Comparison of ENCODE assay signal across 10 cellular contexts in the genomic region with DNA sequence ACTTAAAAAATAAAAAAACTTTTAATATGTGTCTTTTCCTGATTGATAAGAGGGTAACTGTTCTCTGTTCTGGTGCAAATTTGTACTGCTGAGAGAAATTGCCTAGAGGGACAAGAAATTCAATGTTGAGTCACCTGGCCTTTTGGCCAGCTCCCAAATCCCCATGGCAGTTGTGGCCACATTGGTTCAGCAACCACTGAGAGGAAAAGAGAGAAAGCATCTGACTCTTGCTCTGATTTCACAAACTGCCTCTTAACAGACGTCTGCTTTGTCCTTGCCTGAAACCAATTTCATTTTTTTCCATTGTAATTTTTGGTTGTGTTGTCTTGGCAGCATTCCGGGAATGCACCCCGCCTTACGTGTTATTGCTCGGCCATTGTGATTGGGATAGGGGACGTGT. TPM values are rescaled to one million over a fixed set of nuclear protein-coding genes. Genes with fewer than 3 reads are reported as not detected.
DNase-seq lines count a peak whose midpoint lies in the region; ATAC-seq and TF ChIP-seq lines count a peak whose summit lies in the region.
"Had no signal": no experiment of that assay in that cellular context is flagged by ENCODE, and none has a peak within 500 bp of the region (broad histone marks: within the 10 kb centered on the region; RNA-seq: fewer than 3 reads in every experiment).

No MANE protein-coding gene starts in this region.

- DNase-seq in SHP77 (lab: John Stamatoyannopoulos, UW): peak; percentile 1 to 45
- no peak for DNase-seq in SHP77 treated with DMSO at 0.1 percent for 48 hours (lab: John Stamatoyannopoulos, UW)
- peak; percentile 9 for DNase-seq in RKO (ENCODE audit: low spot score)
- peak; percentile 89 for DNase-seq in epithelial cell of esophagus (ENCODE audit: low read depth)
- peak; percentile 72 for DNase-seq in superior temporal gyrus (ENCODE audit: extremely low spot score)
- DNase-seq in omental fat pad (ENCODE audit: low spot score): no peak
- DNase-seq in NCI-H524 (lab: John Stamatoyannopoulos, UW): no peak
- no peak for DNase-seq in HEK293T (ENCODE audit: extremely low spot score)
- DNase-seq: natural killer cell, T-helper 1 cell had no signal

- POLR2A ChIA-PET in HEK293T (lab: Yijun Ruan, JAX): no interaction called here

- ATAC-seq in omental fat pad (ENCODE audit: low FRiP score): no peak
- ATAC-seq: natural killer cell had no signal

- TF ChIP-seq CTCF in epithelial cell of esophagus (IDR thresholded peaks at IDR 0.05; ENCODE audit: insufficient read depth, low read depth, low read length, missing control alignments): no peak
- no peak for TF ChIP-seq CTCF in omental fat pad (IDR thresholded peaks at IDR 0.05)

- H3K4me3 ChIP-seq in epithelial cell of esophagus (ENCODE audit: low read length): no peak overlapping the region

- CTCF ChIA-PET in HEK293T (lab: Yijun Ruan, JAX): no interaction called here

TF ChIP-seq in HEK293T, 16 proteins besides CTCF, POLR2A, EP300 and RAD21:
- no peak for TF ChIP-seq PKNOX1 (IDR thresholded peaks at IDR 0.05)
- TF ChIP-seq FOXK2 (IDR thresholded peaks at IDR 0.05): no peak
- TF ChIP-seq HDGF (IDR thresholded peaks at IDR 0.05; ENCODE audit: borderline replicate concordance): no peak
- TF ChIP-seq SUZ12 (IDR thresholded peaks at IDR 0.05): no peak
- TF ChIP-seq ELF4 (IDR thresholded peaks at IDR 0.05): no peak
- no peak for TF ChIP-seq FOXA1 (IDR thresholded peaks at IDR 0.05)
- no peak for TF ChIP-seq LEF1 (IDR thresholded peaks at IDR 0.05; ENCODE audit: borderline replicate concordance)
- no peak for TF ChIP-seq BHLHE40 (IDR thresholded peaks at IDR 0.05; ENCODE audit: borderline replicate concordance)
- TF ChIP-seq TARDBP (IDR thresholded peaks at IDR 0.05): no peak
- no peak for TF ChIP-seq FOXM1 (IDR thresholded peaks at IDR 0.05; ENCODE audit: borderline replicate concordance)
- TF ChIP-seq NFRKB (IDR thresholded peaks at IDR 0.05): no peak
- TF ChIP-seq ZNF384 (IDR thresholded peaks at IDR 0.05): no peak
- no peak for TF ChIP-seq L3MBTL2 (conservative IDR thresholded peaks at IDR 0.05)
- no peak for TF ChIP-seq SP1 (IDR thresholded peaks at IDR 0.05)
- TF ChIP-seq CTBP1 (IDR thresholded peaks at IDR 0.05; ENCODE audit: borderline replicate concordance): no peak
- no peak for TF ChIP-seq ARNT (IDR thresholded peaks at IDR 0.05)

RNA-seq across cellular contexts. Expression of gene NTRK2, which starts 42.4 kb away (rescaled TPM):
- total RNA-seq in omental fat pad: 10 to 100 TPM; 13.9 to 20.2 (median 16.1) TPM

Comparison
In these comparisons a context has a peak if more than half of its experiments do, and no peak if none do; other contexts are left out.
1. DNase-seq: peak in SHP77 (2 of 2), RKO (single experiment), epithelial cell of esophagus (single experiment) and superior temporal gyrus (single experiment); none in SHP77 treated with DMSO at 0.1 percent for 48 hours (single experiment), omental fat pad (single experiment), NCI-H524 (0 of 2) and HEK293T (single experiment).